Comparison of ENCODE assay signal across 8 cellular contexts in the genomic region with DNA sequence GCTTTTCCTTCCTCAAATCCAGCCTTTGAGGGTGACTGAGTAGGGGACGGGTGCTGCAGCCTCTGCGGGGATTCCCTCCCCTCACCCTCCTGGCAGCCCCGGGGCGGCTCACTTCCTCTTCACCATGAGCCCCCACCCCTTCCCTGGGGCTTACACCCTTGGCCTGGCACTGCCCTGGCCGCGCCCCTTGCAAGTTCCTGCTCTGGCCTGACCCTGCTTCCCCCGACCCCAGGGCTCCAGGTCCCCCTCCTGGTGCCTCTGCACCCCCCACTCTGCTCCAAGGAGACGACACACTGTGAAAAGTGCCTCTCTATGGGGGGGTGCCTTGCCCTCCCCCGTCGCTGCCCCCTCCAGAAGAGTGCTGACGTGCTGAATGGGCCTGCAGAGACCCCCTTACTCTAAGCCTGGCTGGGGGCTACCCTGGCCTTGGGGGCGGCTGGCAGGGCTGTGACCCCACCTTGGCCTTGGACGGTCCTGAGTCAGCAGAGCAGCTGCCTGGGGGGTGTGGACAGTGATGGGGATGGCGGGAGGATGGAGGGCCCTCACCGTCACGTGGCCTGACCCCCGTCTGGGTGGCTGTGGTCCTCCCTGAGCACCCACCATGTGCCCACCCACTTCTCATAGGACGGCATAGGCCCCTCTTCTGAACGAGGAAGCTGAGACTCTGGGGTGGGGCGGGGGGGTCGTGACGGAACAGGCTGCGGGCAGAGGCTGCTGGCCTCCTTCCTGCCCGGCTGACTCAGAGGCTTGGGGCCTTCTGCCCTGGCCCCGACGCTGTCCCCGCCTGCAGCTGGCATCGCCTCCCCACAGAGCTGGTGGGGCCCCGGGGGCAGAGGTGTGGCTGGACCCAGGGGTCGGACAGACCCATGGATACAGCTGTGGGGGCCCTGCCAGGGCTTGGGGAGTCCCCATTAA. TPM values are rescaled to one million over a fixed set of nuclear protein-coding genes. Genes with fewer than 3 reads are reported as not detected.
DNase-seq lines count a peak whose midpoint lies in the region; ATAC-seq and TF ChIP-seq lines count a peak whose summit lies in the region.

No MANE protein-coding gene starts in this region.

- peaks cover 64% of the 10 kb centered on the region for H3K4me1 Mint-ChIP-seq in activated naive CD4-positive, alpha-beta T cell treated with anti-CD3 and anti-CD28 coated beads, Interleukin-2, amount 10 ng/mL, durations not matched to agents 7 days and 5 days

- intact Hi-C loops in PC-3 (cut with micrococcal nuclease) (no loop called here), heart right ventricle (cut with DNase I) (no loop called here)

- BruUV-seq in PC-3 (replicated peaks; lab: Mats Ljungman, UMichigan): no TSS peak

- peak overlapping the region; percentile 70 for H3K4me3 Mint-ChIP-seq in activated naive CD4-positive, alpha-beta T cell treated with anti-CD3 and anti-CD28 coated beads, Interleukin-2, amount 10 ng/mL, durations not matched to agents 7 days and 5 days

- H2AFZ ChIP-seq in PC-3 (ENCODE audit: low read length): no peak overlapping the region

- no peak for TF ChIP-seq CTCF in PC-3 (conservative IDR thresholded peaks at IDR 0.05; ENCODE audit: low read depth, low read length)
- no peak for TF ChIP-seq CTCF in heart right ventricle (IDR thresholded peaks at IDR 0.05)

- CTCF ChIA-PET in PC-3 (lab: Charles Lee): no interaction called here
- CTCF ChIA-PET in activated naive CD4-positive, alpha-beta T cell treated with anti-CD3 and anti-CD28 coated beads, Interleukin-2, amount 10 ng/mL, durations not matched to agents 7 days and 5 days (lab: Charles Lee): interaction anchor here (0.6 to 1.5 kb wide), 2 partner anchors 9 to 150 kb away, joined by 3 read pairs; no protein-coding TSS in a partner anchor

- H3K27ac Mint-ChIP-seq in activated naive CD4-positive, alpha-beta T cell treated with anti-CD3 and anti-CD28 coated beads, Interleukin-2, amount 10 ng/mL, durations not matched to agents 7 days and 5 days: peak overlapping the region; percentile 94

- peak overlapping the region; percentile 54 for H3K9ac ChIP-seq in PC-3 (ENCODE audit: low read length)

- H3K4me2 ChIP-seq in PC-3 (ENCODE audit: low read length): peak overlapping the region; percentile 74

- peaks cover 28% of the 10 kb centered on the region for H3K36me3 Mint-ChIP-seq in activated naive CD4-positive, alpha-beta T cell treated with anti-CD3 and anti-CD28 coated beads, Interleukin-2, amount 10 ng/mL, durations not matched to agents 7 days and 5 days

- WGBS in heart right ventricle, 2 donors: 64 to 72% methylated on average over 30 of the region's 30 CpGs

- peak overlapping the region; percentile 25; the same call in 1 of the 2 replicates for H3K4me3 ChIP-seq in PC-3 (ENCODE audit: low read length)
- H3K4me3 ChIP-seq in heart right ventricle: peak overlapping the region in 2 of 10 donors; percentile 14 to 34

- DNase-seq in C1 segment of cervical spinal cord (lab: John Stamatoyannopoulos, UW) (peak in 10 of 14 donors; percentile 18 to 82 (median 64)), PC-3 (peak; percentile 65), heart right ventricle (peak; percentile 65 to 71), foreskin melanocyte (no peak)
- peak; percentile 71 for DNase-seq in activated naive CD4-positive, alpha-beta T cell treated with anti-CD3 and anti-CD28 coated beads, Interleukin-2, amount 10 ng/mL, durations not matched to agents 7 days and 5 days
- peak; percentile 37 for DNase-seq in stimulated activated CD4-positive, alpha-beta T cell treated with anti-CD3 and anti-CD28 coated beads, Interleukin-4, amount 100 ng/mL, for 24 hours

- H3K36me3 ChIP-seq in PC-3 (ENCODE audit: low read depth, low read length) (no peaks in the 10 kb centered on the region), heart right ventricle (peaks cover 0 to 48% (median 4%) of the 10 kb centered on the region in 9 donors)

- H4K20me1 ChIP-seq in PC-3 (ENCODE audit: low read length): no peaks in the 10 kb centered on the region

- H3K27ac ChIP-seq in PC-3 (ENCODE audit: low read length) (peak overlapping the region; percentile 58), heart right ventricle (peak overlapping the region in 9 of 10 donors; percentile 1 to 94 (median 58))

- peaks cover 4% of the 10 kb centered on the region for H3K27me3 Mint-ChIP-seq in activated naive CD4-positive, alpha-beta T cell treated with anti-CD3 and anti-CD28 coated beads, Interleukin-2, amount 10 ng/mL, durations not matched to agents 7 days and 5 days

- H3K9me2 ChIP-seq in PC-3 (replicated peaks; ENCODE audit: low read length): no peaks in the 10 kb centered on the region

- H3K4me1 ChIP-seq in PC-3 (ENCODE audit: insufficient read depth, low read length) (peaks cover 45% of the 10 kb centered on the region), heart right ventricle (peaks cover 6 to 75% (median 40%) of the 10 kb centered on the region in 9 donors)

- POLR2A ChIA-PET in PC-3 (lab: Charles Lee; ENCODE audit: unreplicated experiment): no interaction called here

- no peaks in the 10 kb centered on the region for H3K79me2 ChIP-seq in PC-3 (ENCODE audit: low read length)

- H3K9me3 Mint-ChIP-seq in activated naive CD4-positive, alpha-beta T cell treated with anti-CD3 and anti-CD28 coated beads, Interleukin-2, amount 10 ng/mL, durations not matched to agents 7 days and 5 days: no peaks in the 10 kb centered on the region

- H3F3A ChIP-seq in PC-3 (ENCODE audit: low read length, unreplicated experiment): peaks cover 8% of the 10 kb centered on the region

- H3K27me3 ChIP-seq in PC-3 (ENCODE audit: low read length): no peaks in the 10 kb centered on the region
- peaks cover 0 to 10% (median 0%) of the 10 kb centered on the region in 7 donors for H3K27me3 ChIP-seq in heart right ventricle

- ATAC-seq in GM21825 (IDR thresholded peaks at IDR 0.05; ENCODE audit: unreplicated experiment): peak; percentile 41
- ATAC-seq in PC-3: peak; percentile 73
- peak; percentile 29 to 69 (median 55) for ATAC-seq in heart right ventricle
- ATAC-seq in HG02852 (IDR thresholded peaks at IDR 0.05; ENCODE audit: unreplicated experiment): no peak

- no peaks in the 10 kb centered on the region for H3K9me3 ChIP-seq in PC-3 (ENCODE audit: low read length)
- no peaks in the 10 kb centered on the region for H3K9me3 ChIP-seq in heart right ventricle

RNA-seq across cellular contexts. Expression of gene LFNG, which starts 9.8 kb away (rescaled TPM):
- total RNA-seq in PC-3 (2014; rRNA removed): 4.8 and 7.7 TPM in 2 replicates
- 10 to 100 TPM in 4 of 10 donors, 1 to 10 TPM in 6; 2.4 to 11.8 (median 9.0) TPM for total RNA-seq in heart right ventricle
- 10 to 100 TPM in 1 of 2 donors, 1 to 10 TPM in 1; 7.2 to 10.8 TPM for polyA plus RNA-seq in heart right ventricle

RNA-seq across cellular contexts. Expression of gene BRAT1, which starts 25.9 kb away (rescaled TPM):
- total RNA-seq in PC-3 (2014; rRNA removed) (65.2 and 76.3 TPM in 2 replicates), heart right ventricle (10 to 100 TPM; 10.6 to 18.2 (median 12.8) TPM)
- 10 to 100 TPM; 16.8 to 22.8 TPM for polyA plus RNA-seq in heart right ventricle

RNA-seq across cellular contexts. Expression of gene IQCE, which starts 29.4 kb away (rescaled TPM):
- total RNA-seq in PC-3 (2014; rRNA removed) (9.7 and 24.7 TPM in 2 replicates), heart right ventricle (10 to 100 TPM in 4 of 10 donors, 1 to 10 TPM in 6; 7.8 to 13.8 (median 9.4) TPM)
- 1 to 10 TPM; 4.2 to 5.0 TPM for polyA plus RNA-seq in heart right ventricle

RNA-seq across cellular contexts. Expression of gene GRIFIN, which starts 53.2 kb away (rescaled TPM):
- total RNA-seq in PC-3 (2014; rRNA removed) (not detected in 2 replicates), heart right ventricle (not detected)
- not detected for polyA plus RNA-seq in heart right ventricle
